Comparison of ENCODE assay signal across 6 cellular contexts in genomic region chr6:31817133-31817928, GRCh38. TPM values are rescaled to one million over a fixed set of nuclear protein-coding genes. Genes with fewer than 3 reads are reported as not detected.
DNase-seq lines count a peak whose midpoint lies in the region; ATAC-seq, FAIRE-seq and TF ChIP-seq lines count a peak whose summit lies in the region.
"Not testable (repeated sequence)": the region's sequence is repeated elsewhere in the genome, so short reads cannot be mapped to it uniquely, and the experiment has no call there.

No MANE protein-coding gene starts in this region.

- not testable (repeated sequence) for H2AFZ ChIP-seq in IMR-90 (replicated peaks; ENCODE audit: low read length, poor library complexity)

- in situ Hi-C loops in IMR-90 (cut with MboI; ENCODE audit: low sequenced_read_pairs), result not testable (repeated sequence)

- not testable (repeated sequence) for DNase-seq in A549 (ENCODE audit: low read depth in 1 of 2, low spot score in 1 of 2); IMR-90; activated CD4-positive, alpha-beta T cell treated with anti-CD3 and anti-CD28 coated beads, Interleukin-2, amount 10 ng/mL, durations not matched to agents 7 days and 5 days
- DNase-seq in colonic mucosa (peak; percentile 61), kidney (peak; percentile 66), putamen (ENCODE audit: low spot score) (peak; percentile 46)

- peak overlapping the region; percentile 94 for H3K27ac Mint-ChIP-seq in activated CD4-positive, alpha-beta T cell treated with anti-CD3 and anti-CD28 coated beads, Interleukin-2, amount 10 ng/mL, durations not matched to agents 7 days and 5 days

- H3K27ac ChIP-seq in A549 (peak overlapping the region; percentile 27 to 87; a peak in 5 of 6 replicates), colonic mucosa (peak overlapping the region; percentile 80), kidney (ENCODE audit: low read depth in 2 of 2, low read length in 2 of 2) (peak overlapping the region; percentile 78 to 91)
- H3K27ac ChIP-seq in IMR-90 (ENCODE audit: insufficient read depth, low read length), result not testable (repeated sequence)

- H3K4me1 Mint-ChIP-seq in activated CD4-positive, alpha-beta T cell treated with anti-CD3 and anti-CD28 coated beads, Interleukin-2, amount 10 ng/mL, durations not matched to agents 7 days and 5 days, result peaks cover 53% of the 10 kb centered on the region

- 1% methylated on average over 14 of the region's 37 CpGs for WGBS in A549 (ENCODE audit: missing lambda C conversion rate)
- WGBS in IMR-90 (ENCODE audit: extremely low coverage in 2 of 2, insufficient read length in 1 of 2), 2 experiments, result 92% methylated on average over 4 of the region's 37 CpGs; no CpG with 5 or more reads in 1 of the 2 experiments

- dilution Hi-C loops in IMR-90 (cut with HindIII; ENCODE audit: low sequenced_read_pairs, unreplicated experiment), result not testable (repeated sequence)

- H3K9me3 Mint-ChIP-seq in activated CD4-positive, alpha-beta T cell treated with anti-CD3 and anti-CD28 coated beads, Interleukin-2, amount 10 ng/mL, durations not matched to agents 7 days and 5 days, result not testable (repeated sequence)

- H3K4me3 Mint-ChIP-seq in activated CD4-positive, alpha-beta T cell treated with anti-CD3 and anti-CD28 coated beads, Interleukin-2, amount 10 ng/mL, durations not matched to agents 7 days and 5 days, result peak overlapping the region; percentile 91

- not testable (repeated sequence) for H4K5ac ChIP-seq in IMR-90 (ENCODE audit: low read depth, low read length)

- TF ChIP-seq RAD21 in A549 (conservative IDR thresholded peaks at IDR 0.05 in 1 of 2, IDR thresholded peaks at IDR 0.05 in 1 of 2), result peak in 1 of 2 experiments; percentile 28; a peak in 1 of 5 replicates
- not testable (repeated sequence) for TF ChIP-seq RAD21 in IMR-90 (IDR thresholded peaks at IDR 0.05; ENCODE audit: low read length)

- intact Hi-C loops in IMR-90 (cut with micrococcal nuclease); colonic mucosa (cut with DNase I); kidney (cut with DNase I): not testable (repeated sequence)

- H2AK5ac ChIP-seq in IMR-90 (ENCODE audit: low read depth, low read length), result not testable (repeated sequence)

- TSS peak; percentile 81 for BruUV-seq in IMR-90 (replicated peaks; lab: Mats Ljungman, UMichigan)

- H3K4me3 ChIP-seq in A549 (peak overlapping the region; percentile 45), IMR-90 (ENCODE audit: insufficient read depth, low read depth, low read length) (peak overlapping the region; percentile 15; the same call in 1 of the 2 replicates), colonic mucosa (peak overlapping the region; percentile 36), kidney (ENCODE audit: low read length in 2 of 2) (peak overlapping the region; percentile 63 to 69)

- H2BK120ac ChIP-seq in IMR-90 (ENCODE audit: low read depth, low read length), result not testable (repeated sequence)

- H4K20me1 ChIP-seq in IMR-90 (ENCODE audit: insufficient read depth, low read length), result not testable (repeated sequence)

- not testable (repeated sequence) for H3K9ac ChIP-seq in IMR-90 (ENCODE audit: low read depth, low read length)
- H3K9ac ChIP-seq in colonic mucosa (ENCODE audit: low read depth in 2 of 2, low read length in 2 of 2) (peak overlapping the region; percentile 16 to 70), kidney (ENCODE audit: low read length in 2 of 2) (peak overlapping the region; percentile 30 to 79)

- not testable (repeated sequence) for TF ChIP-seq EP300 in A549 (IDR thresholded peaks at IDR 0.05)

- peaks cover 12% of the 10 kb centered on the region for H3K36me3 Mint-ChIP-seq in activated CD4-positive, alpha-beta T cell treated with anti-CD3 and anti-CD28 coated beads, Interleukin-2, amount 10 ng/mL, durations not matched to agents 7 days and 5 days (ENCODE audit: low read depth)

- H2BK20ac ChIP-seq in IMR-90 (ENCODE audit: low read depth, low read length), result not testable (repeated sequence)

- peaks cover 11 to 43% of the 10 kb centered on the region in 2 experiments for H3K79me1 ChIP-seq in IMR-90 (ENCODE audit: low read depth in 1 of 2, low read length in 2 of 2)

- H3K4me2 ChIP-seq in A549, result peak overlapping the region; percentile 94
- H3K4me2 ChIP-seq in IMR-90 (ENCODE audit: low read depth, low read length), result peak overlapping the region; percentile 75

- not testable (repeated sequence) for H2BK15ac ChIP-seq in IMR-90 (ENCODE audit: low read depth, low read length)

- peaks cover 39% of the 10 kb centered on the region for H3K4me1 ChIP-seq in A549
- not testable (repeated sequence) for H3K4me1 ChIP-seq in IMR-90 (ENCODE audit: control insufficient read depth, insufficient read depth, low read length); colonic mucosa
- H3K4me1 ChIP-seq in kidney (ENCODE audit: control insufficient read depth in 1 of 2, insufficient read depth in 1 of 2, low read depth in 1 of 2, low read length in 2 of 2), result peaks cover 10 to 12% of the 10 kb centered on the region in 2 donors

- peak overlapping the region; percentile 31 for H2BK5ac ChIP-seq in IMR-90 (ENCODE audit: low read depth, low read length, poor library complexity, severe bottlenecking)

- POLR2A ChIA-PET in A549 (lab: Yijun Ruan, JAX), result interaction anchor here (2.3 kb wide), 1 partner anchor 10 kb away, joined by 13 read pairs; the partner anchor contains the start of gene HSPA1B
- POLR2A ChIA-PET in IMR-90 (lab: Charles Lee; ENCODE audit: unreplicated experiment); activated CD4-positive, alpha-beta T cell treated with anti-CD3 and anti-CD28 coated beads, Interleukin-2, amount 10 ng/mL, durations not matched to agents 7 days and 5 days (lab: Charles Lee): not testable (repeated sequence)

- not testable (repeated sequence) for FAIRE-seq in A549 (lab: Jason Lieb, UNC); kidney (lab: Jason Lieb, UNC)

- H3K36me3 ChIP-seq in IMR-90 (ENCODE audit: control insufficient read depth, insufficient read depth, low read length); colonic mucosa; kidney (ENCODE audit: control insufficient read depth in 1 of 2, insufficient read depth in 2 of 2, low read length in 2 of 2): not testable (repeated sequence)

- not testable (repeated sequence) for H3K27me3 Mint-ChIP-seq in activated CD4-positive, alpha-beta T cell treated with anti-CD3 and anti-CD28 coated beads, Interleukin-2, amount 10 ng/mL, durations not matched to agents 7 days and 5 days

- H3K4ac ChIP-seq in IMR-90 (ENCODE audit: low read depth, low read length), result not testable (repeated sequence)

- not testable (repeated sequence) for H3K23ac ChIP-seq in IMR-90 (ENCODE audit: low read depth, low read length)

- not testable (repeated sequence) for ATAC-seq in A549; IMR-90 (ENCODE audit: low read depth)

- not testable (repeated sequence) for H3K9me3 ChIP-seq in A549; IMR-90 (ENCODE audit: control insufficient read depth, insufficient read depth, low read length); colonic mucosa; kidney (ENCODE audit: control insufficient read depth in 1 of 2, low read length in 2 of 2)

- H3K14ac ChIP-seq in IMR-90 (replicated peaks; ENCODE audit: low read depth, low read length), result not testable (repeated sequence)

- H4K91ac ChIP-seq in IMR-90 (ENCODE audit: insufficient read depth, low read depth, low read length), result not testable (repeated sequence)

- H3K27me3 ChIP-seq in IMR-90 (ENCODE audit: control insufficient read depth, insufficient read depth, low read length); colonic mucosa: not testable (repeated sequence)

- not testable (repeated sequence) for TF ChIP-seq POLR2A in A549 (IDR thresholded peaks at IDR 0.05; ENCODE audit: low read length); IMR-90 (IDR thresholded peaks at IDR 0.05; ENCODE audit: low read depth, low read length)

- not testable (repeated sequence) for TF ChIP-seq CTCF in A549 (IDR thresholded peaks at IDR 0.05); IMR-90 (conservative IDR thresholded peaks at IDR 0.05; ENCODE audit: low read depth, low read length); colonic mucosa (IDR thresholded peaks at IDR 0.05); kidney (IDR thresholded peaks at IDR 0.05; ENCODE audit: borderline replicate concordance, extremely low read depth, insufficient read depth)

- H4K8ac ChIP-seq in IMR-90 (ENCODE audit: low read depth in 2 of 2, low read length in 2 of 2), result not testable (repeated sequence)

- H3K18ac ChIP-seq in IMR-90 (ENCODE audit: low read depth, low read length), result not testable (repeated sequence)

- H2AK9ac ChIP-seq in IMR-90 (replicated peaks; ENCODE audit: low read depth, low read length, poor library complexity), result not testable (repeated sequence)

- not testable (repeated sequence) for H3K56ac ChIP-seq in IMR-90 (ENCODE audit: extremely low read depth, insufficient read depth, low read length)

- CTCF ChIA-PET in A549 (lab: Yijun Ruan, JAX), result interaction anchor here (0.6 to 2.4 kb wide), 6 partner anchors 8 to 78 kb away, joined by 3 to 5 read pairs (median 4); partner anchors contain the start of gene MSH5
- CTCF ChIA-PET in IMR-90 (lab: Yijun Ruan, JAX), result not testable (repeated sequence)
- CTCF ChIA-PET in activated CD4-positive, alpha-beta T cell treated with anti-CD3 and anti-CD28 coated beads, Interleukin-2, amount 10 ng/mL, durations not matched to agents 7 days and 5 days (lab: Charles Lee), result interaction anchor here (1.0 kb wide), 1 partner anchor 22 kb away, joined by 5 read pairs; the partner anchor contains the start of gene VARS1

- not testable (repeated sequence) for H3K9me1 ChIP-seq in IMR-90 (ENCODE audit: insufficient read depth, low read length)

RNA-seq across cellular contexts. Expression of gene HSPA1A, which starts 2.0 kb away (rescaled TPM):
- polyA plus RNA-seq in A549 (2011; rRNA removed), result 88.2 and 122 TPM in 2 replicates
- 373 and 433 TPM in 2 replicates for polyA plus RNA-seq in A549 (2012; cell fraction: cytosol; rRNA removed)
- 595 and 923 TPM in 2 replicates for polyA plus RNA-seq in A549 (2012; cell fraction: nucleus; rRNA removed)
- 129 to 204 TPM (median 194 TPM) in 3 replicates for polyA plus RNA-seq in A549 (2017; fragmentation: RNase III; extraction: RNeasy Plus Mini Kit Qiagen cat#74134 plus additional on column Dnase treatment)
- polyA minus RNA-seq in A549 (2011; rRNA and poly(A)+ RNA removed), result 70.9 and 89.7 TPM in 2 replicates
- 94.6 and 102 TPM in 2 replicates for total RNA-seq in IMR-90 (2012; rRNA removed)
- polyA plus RNA-seq in IMR-90 (2012; rRNA removed), result 93.1 and 95.3 TPM in 2 replicates
- polyA plus RNA-seq in IMR-90 (2012; cell fraction: cytosol; rRNA removed), result 64.7 and 107 TPM in 2 replicates
- 39.6 and 77.5 TPM in 2 replicates for polyA plus RNA-seq in IMR-90 (2012; cell fraction: nucleus; rRNA removed; ENCODE audit: low replicate concordance)
- 10 to 100 TPM; 89.8 to 92.7 TPM for total RNA-seq in activated CD4-positive, alpha-beta T cell treated with anti-CD3 and anti-CD28 coated beads, Interleukin-2, amount 10 ng/mL, durations not matched to agents 7 days and 5 days
- total RNA-seq in colonic mucosa, result 100 to 1,000 TPM; 248 to 397 TPM
- total RNA-seq in kidney, result 133 TPM
- polyA plus RNA-seq in kidney (ENCODE audit: insufficient read depth, low read depth, low replicate concordance), result 209 TPM

RNA-seq across cellular contexts. Expression of gene HSPA1L, which starts 2.2 kb away (rescaled TPM):
- polyA plus RNA-seq in A549 (2011; rRNA removed), result 1.2 and 1.6 TPM in 2 replicates
- polyA plus RNA-seq in A549 (2012; cell fraction: cytosol; rRNA removed), result 0.67 and 0.70 TPM in 2 replicates
- 0.50 and 0.70 TPM in 2 replicates for polyA plus RNA-seq in A549 (2012; cell fraction: nucleus; rRNA removed)
- 1.2 to 1.7 TPM (median 1.4 TPM) in 3 replicates for polyA plus RNA-seq in A549 (2017; fragmentation: RNase III; extraction: RNeasy Plus Mini Kit Qiagen cat#74134 plus additional on column Dnase treatment)
- 1.4 and 1.6 TPM in 2 replicates for polyA minus RNA-seq in A549 (2011; rRNA and poly(A)+ RNA removed)
- total RNA-seq in IMR-90 (2012; rRNA removed), result 1.3 and 1.4 TPM in 2 replicates
- 0.97 and 1.0 TPM in 2 replicates for polyA plus RNA-seq in IMR-90 (2012; rRNA removed)
- 0.45 and 0.54 TPM in 2 replicates for polyA plus RNA-seq in IMR-90 (2012; cell fraction: cytosol; rRNA removed)
- polyA plus RNA-seq in IMR-90 (2012; cell fraction: nucleus; rRNA removed; ENCODE audit: low replicate concordance), result 0.27 and 0.68 TPM in 2 replicates
- total RNA-seq in activated CD4-positive, alpha-beta T cell treated with anti-CD3 and anti-CD28 coated beads, Interleukin-2, amount 10 ng/mL, durations not matched to agents 7 days and 5 days, result 1 to 10 TPM; 3.3 to 3.5 TPM
- 1 to 10 TPM in 1 of 2 donors, under 1 TPM in 1; 0.98 to 1.4 TPM for total RNA-seq in colonic mucosa
- total RNA-seq in kidney, result 1.7 TPM
- polyA plus RNA-seq in kidney (ENCODE audit: insufficient read depth, low read depth, low replicate concordance), result 2.3 TPM

RNA-seq across cellular contexts. Expression of gene HSPA1B, which starts 10.2 kb away (rescaled TPM):
- polyA plus RNA-seq in A549 (2011; rRNA removed), result 52.7 and 70.6 TPM in 2 replicates
- polyA plus RNA-seq in A549 (2012; cell fraction: cytosol; rRNA removed), result 142 and 160 TPM in 2 replicates
- 253 and 414 TPM in 2 replicates for polyA plus RNA-seq in A549 (2012; cell fraction: nucleus; rRNA removed)
- polyA plus RNA-seq in A549 (2017; fragmentation: RNase III; extraction: RNeasy Plus Mini Kit Qiagen cat#74134 plus additional on column Dnase treatment), result 56.7 to 125 TPM (median 98.6 TPM) in 3 replicates
- polyA minus RNA-seq in A549 (2011; rRNA and poly(A)+ RNA removed), result 59.4 and 75.7 TPM in 2 replicates
- total RNA-seq in IMR-90 (2012; rRNA removed), result 93.6 and 118 TPM in 2 replicates
- polyA plus RNA-seq in IMR-90 (2012; rRNA removed), result 59.4 and 61.1 TPM in 2 replicates
- polyA plus RNA-seq in IMR-90 (2012; cell fraction: cytosol; rRNA removed), result 37.3 and 63.5 TPM in 2 replicates
- 23.4 and 49.3 TPM in 2 replicates for polyA plus RNA-seq in IMR-90 (2012; cell fraction: nucleus; rRNA removed; ENCODE audit: low replicate concordance)
- 10 to 100 TPM; 44.0 to 47.2 TPM for total RNA-seq in activated CD4-positive, alpha-beta T cell treated with anti-CD3 and anti-CD28 coated beads, Interleukin-2, amount 10 ng/mL, durations not matched to agents 7 days and 5 days
- total RNA-seq in colonic mucosa, result 100 to 1,000 TPM; 278 to 543 TPM
- total RNA-seq in kidney, result 142 TPM
- polyA plus RNA-seq in kidney (ENCODE audit: insufficient read depth, low read depth, low replicate concordance), result 175 TPM

RNA-seq across cellular contexts. Expression of gene LSM2, which starts 10.6 kb away (rescaled TPM):
- 54.7 and 73.8 TPM in 2 replicates for polyA plus RNA-seq in A549 (2011; rRNA removed)
- polyA plus RNA-seq in A549 (2012; cell fraction: cytosol; rRNA removed), result 93.2 and 93.8 TPM in 2 replicates
- 45.7 and 47.3 TPM in 2 replicates for polyA plus RNA-seq in A549 (2012; cell fraction: nucleus; rRNA removed)
- 58.9 to 65.3 TPM (median 59.6 TPM) in 3 replicates for polyA plus RNA-seq in A549 (2017; fragmentation: RNase III; extraction: RNeasy Plus Mini Kit Qiagen cat#74134 plus additional on column Dnase treatment)
- 49.2 and 60.8 TPM in 2 replicates for polyA minus RNA-seq in A549 (2011; rRNA and poly(A)+ RNA removed)
- total RNA-seq in IMR-90 (2012; rRNA removed), result 48.0 and 56.3 TPM in 2 replicates
- polyA plus RNA-seq in IMR-90 (2012; rRNA removed), result 55.0 and 61.0 TPM in 2 replicates
- 54.6 and 56.8 TPM in 2 replicates for polyA plus RNA-seq in IMR-90 (2012; cell fraction: cytosol; rRNA removed)
- 13.0 and 15.1 TPM in 2 replicates for polyA plus RNA-seq in IMR-90 (2012; cell fraction: nucleus; rRNA removed; ENCODE audit: low replicate concordance)
- total RNA-seq in activated CD4-positive, alpha-beta T cell treated with anti-CD3 and anti-CD28 coated beads, Interleukin-2, amount 10 ng/mL, durations not matched to agents 7 days and 5 days, result 100 to 1,000 TPM; 103 to 109 TPM
- total RNA-seq in colonic mucosa, result 10 to 100 TPM; 37.6 to 61.3 TPM
- total RNA-seq in kidney, result 41.6 TPM
- 70.6 TPM for polyA plus RNA-seq in kidney (ENCODE audit: insufficient read depth, low read depth, low replicate concordance)

RNA-seq across cellular contexts. Expression of gene VARS1, which starts 21.8 kb away (rescaled TPM):
- polyA plus RNA-seq in A549 (2011; rRNA removed), result 17.7 and 24.7 TPM in 2 replicates
- 30.2 and 37.0 TPM in 2 replicates for polyA plus RNA-seq in A549 (2012; cell fraction: cytosol; rRNA removed)
- polyA plus RNA-seq in A549 (2012; cell fraction: nucleus; rRNA removed), result 141 and 146 TPM in 2 replicates
- polyA plus RNA-seq in A549 (2017; fragmentation: RNase III; extraction: RNeasy Plus Mini Kit Qiagen cat#74134 plus additional on column Dnase treatment), result 57.2 to 58.4 TPM (median 58.3 TPM) in 3 replicates
- 74.6 and 88.9 TPM in 2 replicates for polyA minus RNA-seq in A549 (2011; rRNA and poly(A)+ RNA removed)
- 32.2 and 41.2 TPM in 2 replicates for total RNA-seq in IMR-90 (2012; rRNA removed)
- 39.6 and 42.0 TPM in 2 replicates for polyA plus RNA-seq in IMR-90 (2012; rRNA removed)
- 25.0 and 31.3 TPM in 2 replicates for polyA plus RNA-seq in IMR-90 (2012; cell fraction: cytosol; rRNA removed)
- polyA plus RNA-seq in IMR-90 (2012; cell fraction: nucleus; rRNA removed; ENCODE audit: low replicate concordance), result 49.4 and 162 TPM in 2 replicates
- 100 to 1,000 TPM in 1 of 2 experiments, 10 to 100 TPM in 1; 85.0 to 100 TPM for total RNA-seq in activated CD4-positive, alpha-beta T cell treated with anti-CD3 and anti-CD28 coated beads, Interleukin-2, amount 10 ng/mL, durations not matched to agents 7 days and 5 days
- total RNA-seq in colonic mucosa, result 100 to 1,000 TPM in 1 of 2 donors, 10 to 100 TPM in 1; 40.8 to 136 TPM
- 79.0 TPM for total RNA-seq in kidney
- 30.3 TPM for polyA plus RNA-seq in kidney (ENCODE audit: insufficient read depth, low read depth, low replicate concordance)

Comparison
In these comparisons a context has a peak if more than half of its experiments do, and no peak if none do; other contexts are left out.
1. H3K4me3 ChIP-seq: peak in every context shown above with its lines; median percentile 66 in kidney; 45 in A549; 36 in colonic mucosa; 15 in IMR-90.